ENCODE assay signal across 9 cellular contexts in the genomic region with DNA sequence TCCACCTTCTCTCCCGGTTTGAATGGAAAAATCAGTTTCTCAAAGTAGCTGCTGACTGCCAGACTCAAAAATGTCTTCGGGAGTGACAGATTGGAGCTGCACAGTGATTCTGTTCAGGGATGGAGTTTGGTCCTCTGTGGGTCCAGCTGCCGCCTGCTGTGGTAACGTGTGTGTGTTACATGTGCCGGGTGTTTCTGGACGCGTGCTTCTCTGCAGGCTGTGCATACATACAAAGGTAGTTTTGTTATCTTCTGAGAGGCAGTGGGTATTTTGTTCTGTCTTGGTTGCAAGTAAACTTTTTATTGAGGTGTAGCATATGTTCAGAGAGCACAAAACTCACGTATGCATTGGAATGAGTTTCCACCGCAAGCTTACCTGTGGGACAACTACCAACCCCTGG. TPM values are rescaled to one million over a fixed set of nuclear protein-coding genes. Genes with fewer than 3 reads are reported as not detected.
A peak's percentile ranks its signal among the peaks of the same experiment; 100 is the strongest.
DNase-seq lines count a peak whose midpoint lies in the region; ATAC-seq and TF ChIP-seq lines count a peak whose summit lies in the region.
"Had no signal": no experiment of that assay in that cellular context is flagged by ENCODE, and none has a peak within 500 bp of the region (broad histone marks: within the 10 kb centered on the region; RNA-seq: fewer than 3 reads in every experiment).

No MANE protein-coding gene starts in this region.

- no peaks in the 10 kb centered on the region for H3K9me2 ChIP-seq in PC-3 (replicated peaks; ENCODE audit: low read length)

- DNase-seq in AG08396 (ENCODE audit: low spot score) = peak; percentile 29
- DNase-seq in PC-3 = peak; percentile 45
- no peak for DNase-seq in osteoblast (ENCODE audit: insufficient read length, low spot score, missing footprints)
- DNase-seq in NCI-H187 (lab: John Stamatoyannopoulos, UW) = no peak
- no peak for DNase-seq in stimulated activated CD4-positive, alpha-beta T cell treated with anti-CD3 and anti-CD28 coated beads, Interleukin-1b, Interleukin-23, amount 100 ng/mL, for 48 hours
- no peak for DNase-seq in RKO (ENCODE audit: low spot score)
- DNase-seq: NCI-H2081 treated with DMSO at 0.1 percent for 48 hours had no signal

- intact Hi-C loops in PC-3 (cut with micrococcal nuclease) = loop anchor here (1.0 to 5.0 kb wide), 4 partner anchors 35 to 191 kb away; no protein-coding TSS in a partner anchor

- H3K79me2 ChIP-seq in PC-3 (ENCODE audit: low read length) (peaks cover 70% of the 10 kb centered on the region), osteoblast (ENCODE audit: insufficient read depth, low read length) (peaks cover 53% of the 10 kb centered on the region)

- H3K9ac ChIP-seq in PC-3 (ENCODE audit: low read length) = peak overlapping the region; percentile 97

- H3K4me3 ChIP-seq in PC-3 (ENCODE audit: low read length) (peak overlapping the region; percentile 87), osteoblast (ENCODE audit: insufficient read depth, low read length) (peak overlapping the region; percentile 95)

- POLR2A ChIA-PET in PC-3 (lab: Charles Lee; ENCODE audit: unreplicated experiment) = interaction anchor here (0.6 to 2.3 kb wide), 3 partner anchors 17 to 1478 kb away, joined by 6 to 12 read pairs (median 10); no protein-coding TSS in a partner anchor

- H3K36me3 ChIP-seq in PC-3 (ENCODE audit: low read depth, low read length) (peaks cover 30% of the 10 kb centered on the region; the same call in 1 of the 2 replicates), osteoblast (ENCODE audit: insufficient read depth, low read length) (peaks cover 4% of the 10 kb centered on the region)

- CTCF ChIA-PET in PC-3 (lab: Charles Lee) = interaction anchor here (1.0 to 1.6 kb wide), 3 partner anchors 18 to 192 kb away, joined by 3 to 4 read pairs (median 3); no protein-coding TSS in a partner anchor

- no peaks in the 10 kb centered on the region for H3K9me3 ChIP-seq in PC-3 (ENCODE audit: low read length)
- H3K9me3 ChIP-seq in osteoblast (ENCODE audit: low read depth, low read length) = no peaks in the 10 kb centered on the region

- H2AFZ ChIP-seq in PC-3 (ENCODE audit: low read length) (peak overlapping the region; percentile 65; the same call in 1 of the 2 replicates), osteoblast (ENCODE audit: low read length) (no peak overlapping the region)

- H3K4me2 ChIP-seq in PC-3 (ENCODE audit: low read length) = peak overlapping the region; percentile 91
- H3K4me2 ChIP-seq in osteoblast (ENCODE audit: insufficient read depth, low read length) = peak overlapping the region; percentile 97

- H3K27me3 ChIP-seq in PC-3 (ENCODE audit: low read length) (no peaks in the 10 kb centered on the region), osteoblast (ENCODE audit: insufficient read depth, low read length) (no peaks in the 10 kb centered on the region)

- H4K20me1 ChIP-seq in PC-3 (ENCODE audit: low read length) (peaks cover 36% of the 10 kb centered on the region), osteoblast (ENCODE audit: insufficient read depth, low read length) (peaks cover 13% of the 10 kb centered on the region)

- H3K27ac ChIP-seq in PC-3 (ENCODE audit: low read length) (peak overlapping the region; percentile 93), osteoblast (ENCODE audit: low read depth, low read length) (peak overlapping the region; percentile 90)

- ATAC-seq in PC-3 = peak; percentile 12
- peak; percentile 27 for ATAC-seq in esophagus mucosa
- ATAC-seq in GM18861 (IDR thresholded peaks at IDR 0.05; ENCODE audit: unreplicated experiment) = no peak

- TF ChIP-seq CTCF in PC-3 (conservative IDR thresholded peaks at IDR 0.05; ENCODE audit: low read depth, low read length) = no peak
- TF ChIP-seq CTCF in osteoblast (IDR thresholded peaks at IDR 0.05; ENCODE audit: extremely low read depth, low read depth, low read length) = no peak

- H3K4me1 ChIP-seq in PC-3 (ENCODE audit: insufficient read depth, low read length) (peaks cover 52% of the 10 kb centered on the region), osteoblast (ENCODE audit: insufficient read depth, low read length) (peaks cover 56% of the 10 kb centered on the region)

- no TSS peak for BruUV-seq in PC-3 (replicated peaks; lab: Mats Ljungman, UMichigan)

- H3F3A ChIP-seq in PC-3 (ENCODE audit: low read length, unreplicated experiment) = no peaks in the 10 kb centered on the region

RNA-seq across cellular contexts. Expression of a gene that starts 41.3 kb away (rescaled TPM):
- 107 and 113 TPM in 2 replicates for total RNA-seq in PC-3 (2014; rRNA removed)
- 156 TPM for total RNA-seq in esophagus mucosa
- total RNA-seq in osteoblast = 32.6 and 43.3 TPM in 2 replicates

Comparison
In these comparisons a context has a peak if more than half of its experiments do, and no peak if none do; other contexts are left out.
1. DNase-seq: peak in AG08396 (single experiment) and PC-3 (single experiment); none in osteoblast (single experiment), NCI-H187 (0 of 2), stimulated activated CD4-positive, alpha-beta T cell treated with anti-CD3 and anti-CD28 coated beads, Interleukin-1b, Interleukin-23, amount 100 ng/mL, for 48 hours (single experiment) and RKO (single experiment).